2 cellular contexts compared by ENCODE assay signal in the genomic region with DNA sequence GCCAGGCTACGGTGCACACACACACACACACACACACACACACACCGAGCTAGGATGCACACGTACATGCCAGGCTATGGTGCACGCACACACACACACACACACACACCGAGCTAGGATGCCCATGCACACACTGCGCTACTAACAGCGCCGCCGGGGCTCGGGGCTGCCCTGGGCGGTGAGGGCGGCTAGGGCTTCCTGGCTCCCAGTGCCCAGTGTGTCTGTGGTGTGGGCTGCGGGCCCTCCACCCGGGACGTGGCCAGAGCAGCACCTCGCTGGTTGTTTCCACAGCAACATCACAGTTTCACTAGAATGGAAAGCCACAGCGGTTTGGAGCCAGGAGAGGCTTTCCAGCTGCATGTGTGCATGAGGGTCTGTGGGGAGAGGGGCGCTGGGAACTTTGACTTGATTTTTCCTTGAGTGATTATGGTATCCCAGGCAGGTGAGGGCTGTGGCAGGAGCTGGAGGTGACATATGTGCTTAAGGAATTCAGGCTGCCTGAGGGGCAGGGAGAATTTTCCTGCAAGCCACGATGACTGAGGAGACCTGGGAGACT.
TF ChIP-seq lines count a peak whose summit lies in the region.

No MANE protein-coding gene starts in this region.

TF ChIP-seq in SK-N-SH treated with all-trans-retinoic acid at 6 μM for 48 hours, 23 proteins besides CTCF, POLR2A, EP300 and RAD21 (continued from another document):
- no peak for TF ChIP-seq PPARA (CRISPR knock-in tag; IDR thresholded peaks at IDR 0.05; ENCODE audit: borderline replicate concordance)

TF ChIP-seq in SK-N-SH, 30 proteins besides CTCF, POLR2A, EP300 and RAD21 (continued from another document):
- TF ChIP-seq CHD2 (IDR thresholded peaks at IDR 0.05; ENCODE audit: low read length, partially characterized antibody) = no peak
